Comparison of ENCODE assay signal across 8 cellular contexts in genomic region chr3:52851348-52851747, GRCh38. TPM values are rescaled to one million over a fixed set of nuclear protein-coding genes. Genes with fewer than 3 reads are reported as not detected.
A peak's percentile ranks its signal among the peaks of the same experiment; 100 is the strongest.
DNase-seq lines count a peak whose midpoint lies in the region; ATAC-seq and TF ChIP-seq lines count a peak whose summit lies in the region.

No MANE protein-coding gene starts in this region.

- H3K4me1 ChIP-seq in parathyroid adenoma: no peaks in the 10 kb centered on the region

- no peak overlapping the region for H2AFZ ChIP-seq in parathyroid adenoma

- H3K27me3 ChIP-seq in WERI-Rb-1 (ENCODE audit: insufficient read depth, low read depth, severe bottlenecking) (no peaks in the 10 kb centered on the region), parathyroid adenoma (ENCODE audit: control insufficient read depth, insufficient read depth, low read length) (no peaks in the 10 kb centered on the region)

- H3K4me3 ChIP-seq in WERI-Rb-1 (ENCODE audit: low read depth, low read length): no peak overlapping the region
- H3K4me3 ChIP-seq in fibroblast of the aortic adventitia (ENCODE audit: low read depth, low read length): no peak overlapping the region
- H3K4me3 ChIP-seq in parathyroid adenoma (ENCODE audit: low read depth, low read length): no peak overlapping the region

- H3K27ac ChIP-seq in WERI-Rb-1: no peak overlapping the region
- no peak overlapping the region for H3K27ac ChIP-seq in parathyroid adenoma

- H3K9me3 ChIP-seq in WERI-Rb-1 (ENCODE audit: severe bottlenecking) (no peaks in the 10 kb centered on the region), parathyroid adenoma (ENCODE audit: control insufficient read depth, low read length) (no peaks in the 10 kb centered on the region)

- ATAC-seq in HG03460 (IDR thresholded peaks at IDR 0.05; ENCODE audit: unreplicated experiment) (no peak), HG03565 (IDR thresholded peaks at IDR 0.05; ENCODE audit: unreplicated experiment) (no peak)

- H3K9ac ChIP-seq in parathyroid adenoma: no peak overlapping the region

- H3K36me3 ChIP-seq in WERI-Rb-1: peaks cover 15% of the 10 kb centered on the region
- no peaks in the 10 kb centered on the region for H3K36me3 ChIP-seq in parathyroid adenoma (ENCODE audit: control insufficient read depth, insufficient read depth, low read length)

- no peaks in the 10 kb centered on the region for H3K79me2 ChIP-seq in parathyroid adenoma

- TF ChIP-seq CTCF in WERI-Rb-1 (IDR thresholded peaks at IDR 0.05; ENCODE audit: low read depth, low read length) (peak; percentile 83), fibroblast of the aortic adventitia (IDR thresholded peaks at IDR 0.05; ENCODE audit: insufficient read depth, low read length) (peak; percentile 57), parathyroid adenoma (IDR thresholded peaks at IDR 0.05) (peak; percentile 36)

- peak; percentile 50 for DNase-seq in A172 (ENCODE audit: low spot score)
- DNase-seq in ELF-1 (ENCODE audit: low read depth, low spot score): peak; percentile 93
- peak; percentile 20 for DNase-seq in NCI-H1092 treated with DMSO at 0.1 percent for 48 hours (lab: John Stamatoyannopoulos, UW)
- DNase-seq in WERI-Rb-1: peak; percentile 50
- DNase-seq in fibroblast of the aortic adventitia (ENCODE audit: low read depth): peak; percentile 51

- no peak overlapping the region for H3K4me2 ChIP-seq in parathyroid adenoma (ENCODE audit: low read length)

RNA-seq across cellular contexts. Expression of gene MUSTN1, which starts 16.5 kb away (rescaled TPM):
- 0.22 TPM in 1 of 2 replicates, not detected in the other for total RNA-seq in A172 (2014; rRNA removed; shearing (Covaris generic))
- total RNA-seq in fibroblast of the aortic adventitia (ENCODE audit: low replicate concordance): not detected in 2 replicates

RNA-seq across cellular contexts. Expression of gene ITIH4, which starts 20.9 kb away (rescaled TPM):
- 0.69 and 1.1 TPM in 2 replicates for total RNA-seq in A172 (2014; rRNA removed; shearing (Covaris generic))
- 0.36 TPM in 1 of 2 replicates, not detected in the other for total RNA-seq in fibroblast of the aortic adventitia (ENCODE audit: low replicate concordance)

RNA-seq across cellular contexts. Expression of gene STIMATE, which starts 46.0 kb away (rescaled TPM):
- total RNA-seq in A172 (2014; rRNA removed; shearing (Covaris generic)): 8.6 and 10.2 TPM in 2 replicates
- total RNA-seq in fibroblast of the aortic adventitia (ENCODE audit: low replicate concordance): 7.8 and 13.1 TPM in 2 replicates

RNA-seq across cellular contexts. Expression of gene ITIH3, which starts 56.8 kb away (rescaled TPM):
- 2.2 and 3.1 TPM in 2 replicates for total RNA-seq in A172 (2014; rRNA removed; shearing (Covaris generic))
- total RNA-seq in fibroblast of the aortic adventitia (ENCODE audit: low replicate concordance): under 0.01 and 0.49 TPM in 2 replicates

Comparison
In these comparisons a context has a peak if more than half of its experiments do, and no peak if none do; other contexts are left out.
1. DNase-seq: peak in every context shown above with its lines; median percentile 93 in ELF-1; 51 in fibroblast of the aortic adventitia; 50 in A172; 50 in WERI-Rb-1; 20 in NCI-H1092 treated with DMSO at 0.1 percent for 48 hours.